Comparison of ENCODE assay signal across 1 cellular context in the genomic region with DNA sequence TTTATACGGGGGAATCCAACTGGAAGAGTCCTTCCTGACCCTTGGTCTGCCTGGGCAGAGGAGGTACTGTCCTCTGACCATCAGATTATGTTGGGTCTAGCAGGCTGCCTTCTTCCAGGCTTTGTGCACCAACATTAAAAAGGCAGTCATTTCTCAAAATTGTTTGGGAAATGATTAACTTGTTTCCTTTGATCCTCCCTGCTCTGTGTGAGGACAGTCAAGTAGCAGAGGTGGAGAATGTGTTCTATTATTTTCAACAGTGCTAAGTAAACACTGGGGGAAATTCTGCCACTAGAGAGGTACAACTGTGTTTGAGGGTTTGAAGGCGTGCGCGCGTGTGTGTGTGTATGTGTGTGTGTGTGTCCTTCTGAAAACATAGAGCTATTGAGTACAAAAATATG.
TF ChIP-seq lines count a peak whose summit lies in the region.

No MANE protein-coding gene starts in this region.

TF ChIP-seq in HepG2, 621 proteins besides CTCF, POLR2A, EP300 and RAD21 (continued from another document and continues in another):
- TF ChIP-seq PRDM10 (CRISPR knock-in tag; IDR thresholded peaks at IDR 0.05; ENCODE audit: low read depth), result peak; percentile 71; the same call in 1 of the 2 replicates
- 0 out of 2 replicates have a peak, but pooled peaks have one; percentile 38 for TF ChIP-seq ZNF564 (CRISPR knock-in tag; IDR thresholded peaks at IDR 0.05)
- TF ChIP-seq ZMYM4 (CRISPR knock-in tag; IDR thresholded peaks at IDR 0.05), result peak; percentile 85
- peak; percentile 99 for TF ChIP-seq SOX5 (CRISPR knock-in tag; IDR thresholded peaks at IDR 0.05; ENCODE audit: borderline replicate concordance)
- peak; percentile 70; the same call in 1 of the 2 replicates for TF ChIP-seq HNF4G (IDR thresholded peaks at IDR 0.05; ENCODE audit: borderline replicate concordance, low read depth, low read length)
- peak; percentile 46; the same call in 1 of the 2 replicates for TF ChIP-seq HNF4G (CRISPR knock-in tag; IDR thresholded peaks at IDR 0.05; ENCODE audit: borderline replicate concordance, low read depth)
- peak; percentile 22; the same call in 1 of the 2 replicates for TF ChIP-seq ZNF142 (CRISPR knock-in tag; IDR thresholded peaks at IDR 0.05)
- TF ChIP-seq ETV5 (CRISPR knock-in tag; IDR thresholded peaks at IDR 0.05; ENCODE audit: borderline replicate concordance), result peak; percentile 62; the same call in 1 of the 2 replicates
- peak; percentile 48; the same call in 1 of the 2 replicates for TF ChIP-seq CEBPG (CRISPR knock-in tag; IDR thresholded peaks at IDR 0.05)
- peak; percentile 62 for TF ChIP-seq ZNF574 (CRISPR knock-in tag; IDR thresholded peaks at IDR 0.05)
- TF ChIP-seq ZBTB38 (CRISPR knock-in tag; IDR thresholded peaks at IDR 0.05), result no peak; the same call in 1 of the 2 replicates
- TF ChIP-seq ZNF234 (CRISPR knock-in tag; conservative IDR thresholded peaks at IDR 0.05), result no peak
- peak; percentile 98 for TF ChIP-seq TCF7 (IDR thresholded peaks at IDR 0.05; ENCODE audit: low read depth)
- TF ChIP-seq, protein P1, sequence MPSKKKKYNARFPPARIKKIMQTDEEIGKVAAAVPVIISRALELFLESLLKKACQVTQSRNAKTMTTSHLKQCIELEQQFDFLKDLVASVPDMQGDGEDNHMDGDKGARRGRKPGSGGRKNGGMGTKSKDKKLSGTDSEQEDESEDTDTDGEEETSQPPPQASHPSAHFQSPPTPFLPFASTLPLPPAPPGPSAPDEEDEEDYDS (CRISPR knock-in tag; IDR thresholded peaks at IDR 0.05), result peak; percentile 70
- no peak for TF ChIP-seq ZNF253 (CRISPR knock-in tag; IDR thresholded peaks at IDR 0.05; ENCODE audit: borderline replicate concordance)
- no peak for TF ChIP-seq AFF4 (CRISPR knock-in tag; IDR thresholded peaks at IDR 0.05)
- no peak; the same call in 1 of the 2 replicates for TF ChIP-seq SP140L (CRISPR knock-in tag; IDR thresholded peaks at IDR 0.05; ENCODE audit: borderline replicate concordance)
- TF ChIP-seq, protein P2, sequence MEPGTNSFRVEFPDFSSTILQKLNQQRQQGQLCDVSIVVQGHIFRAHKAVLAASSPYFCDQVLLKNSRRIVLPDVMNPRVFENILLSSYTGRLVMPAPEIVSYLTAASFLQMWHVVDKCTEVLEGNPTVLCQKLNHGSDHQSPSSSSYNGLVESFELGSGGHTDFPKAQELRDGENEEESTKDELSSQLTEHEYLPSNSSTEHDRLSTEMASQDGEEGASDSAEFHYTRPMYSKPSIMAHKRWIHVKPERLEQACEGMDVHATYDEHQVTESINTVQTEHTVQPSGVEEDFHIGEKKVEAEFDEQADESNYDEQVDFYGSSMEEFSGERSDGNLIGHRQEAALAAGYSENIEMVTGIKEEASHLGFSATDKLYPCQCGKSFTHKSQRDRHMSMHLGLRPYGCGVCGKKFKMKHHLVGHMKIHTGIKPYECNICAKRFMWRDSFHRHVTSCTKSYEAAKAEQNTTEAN (CRISPR knock-in tag; conservative IDR thresholded peaks at IDR 0.05), result peak; percentile 100
- TF ChIP-seq ZGPAT (CRISPR knock-in tag; IDR thresholded peaks at IDR 0.05), result peak; percentile 90
- TF ChIP-seq KDM2A (CRISPR knock-in tag; IDR thresholded peaks at IDR 0.05; ENCODE audit: borderline replicate concordance, low read depth), result peak; percentile 20; the same call in 1 of the 2 replicates
- TF ChIP-seq ZNF350 (CRISPR knock-in tag; IDR thresholded peaks at IDR 0.05; ENCODE audit: borderline replicate concordance, low read depth), result 0 out of 2 replicates have a peak, but pooled peaks have one; percentile 30
- TF ChIP-seq, protein P3, sequence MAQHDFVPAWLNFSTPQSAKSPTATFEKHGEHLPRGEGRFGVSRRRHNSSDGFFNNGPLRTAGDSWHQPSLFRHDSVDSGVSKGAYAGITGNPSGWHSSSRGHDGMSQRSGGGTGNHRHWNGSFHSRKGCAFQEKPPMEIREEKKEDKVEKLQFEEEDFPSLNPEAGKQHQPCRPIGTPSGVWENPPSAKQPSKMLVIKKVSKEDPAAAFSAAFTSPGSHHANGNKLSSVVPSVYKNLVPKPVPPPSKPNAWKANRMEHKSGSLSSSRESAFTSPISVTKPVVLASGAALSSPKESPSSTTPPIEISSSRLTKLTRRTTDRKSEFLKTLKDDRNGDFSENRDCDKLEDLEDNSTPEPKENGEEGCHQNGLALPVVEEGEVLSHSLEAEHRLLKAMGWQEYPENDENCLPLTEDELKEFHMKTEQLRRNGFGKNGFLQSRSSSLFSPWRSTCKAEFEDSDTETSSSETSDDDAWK (CRISPR knock-in tag; IDR thresholded peaks at IDR 0.05), result no peak
- TF ChIP-seq USF2 (IDR thresholded peaks at IDR 0.05; ENCODE audit: low read depth, low read length), result no peak
- no peak for TF ChIP-seq USF2 (CRISPR knock-in tag; IDR thresholded peaks at IDR 0.05; ENCODE audit: borderline replicate concordance)
- TF ChIP-seq MBD4 (IDR thresholded peaks at IDR 0.05; ENCODE audit: borderline replicate concordance, low read length), result peak; percentile 74; the same call in 1 of the 2 replicates
- no peak for TF ChIP-seq NFE2L2 (IDR thresholded peaks at IDR 0.05; ENCODE audit: low read length)
